8 cellular contexts compared by ENCODE assay signal in genomic region chr2:159249955-159250723, GRCh38. TPM values are rescaled to one million over a fixed set of nuclear protein-coding genes. Genes with fewer than 3 reads are reported as not detected.
A peak's percentile ranks its signal among the peaks of the same experiment; 100 is the strongest.
DNase-seq lines count a peak whose midpoint lies in the region; ATAC-seq and TF ChIP-seq lines count a peak whose summit lies in the region.

No MANE protein-coding gene starts in this region.

- H3K27ac Mint-ChIP-seq in activated CD4-positive, alpha-beta T cell treated with anti-CD3 and anti-CD28 coated beads, Interleukin-2, amount 10 ng/mL, durations not matched to agents 7 days and 5 days: no peak overlapping the region

- POLR2A ChIA-PET in activated CD4-positive, alpha-beta T cell treated with anti-CD3 and anti-CD28 coated beads, Interleukin-2, amount 10 ng/mL, durations not matched to agents 7 days and 5 days (lab: Charles Lee): no interaction called here

- peaks cover 2% of the 10 kb centered on the region for H3K4me1 Mint-ChIP-seq in activated CD4-positive, alpha-beta T cell treated with anti-CD3 and anti-CD28 coated beads, Interleukin-2, amount 10 ng/mL, durations not matched to agents 7 days and 5 days

- H3K27me3 ChIP-seq in body of pancreas: no peaks in the 10 kb centered on the region

- no peak overlapping the region for H3K4me3 Mint-ChIP-seq in activated CD4-positive, alpha-beta T cell treated with anti-CD3 and anti-CD28 coated beads, Interleukin-2, amount 10 ng/mL, durations not matched to agents 7 days and 5 days

- CTCF ChIA-PET in activated CD4-positive, alpha-beta T cell treated with anti-CD3 and anti-CD28 coated beads, Interleukin-2, amount 10 ng/mL, durations not matched to agents 7 days and 5 days (lab: Charles Lee): interaction anchor here (1.0 kb wide), 1 partner anchor 18 kb away, joined by 3 read pairs; no protein-coding TSS in a partner anchor

- H3K36me3 ChIP-seq in body of pancreas (replicated peaks in 1 of 2; ENCODE audit: insufficient read depth in 1 of 2, low read depth in 2 of 2) (no peaks in the 10 kb centered on the region), urinary bladder (ENCODE audit: insufficient read depth) (no peaks in the 10 kb centered on the region)

- TF ChIP-seq POLR2A in body of pancreas (IDR thresholded peaks at IDR 0.05): no peak

- peaks cover 21% of the 10 kb centered on the region for H3K36me3 Mint-ChIP-seq in activated CD4-positive, alpha-beta T cell treated with anti-CD3 and anti-CD28 coated beads, Interleukin-2, amount 10 ng/mL, durations not matched to agents 7 days and 5 days (ENCODE audit: low read depth)

- peak; percentile 90 for DNase-seq in Ammon's horn (ENCODE audit: low spot score)
- peak; percentile 19 for DNase-seq in GM20000 (ENCODE audit: low spot score)
- DNase-seq in MV-4-11 (lab: John Stamatoyannopoulos, UW): peak; percentile 88
- DNase-seq in body of pancreas: peak; percentile 30 to 77 (median 54)
- DNase-seq in left colon: peak; percentile 49 to 76
- DNase-seq in activated CD4-positive, alpha-beta T cell treated with anti-CD3 and anti-CD28 coated beads, Interleukin-2, amount 10 ng/mL, durations not matched to agents 7 days and 5 days: no peak

- intact Hi-C loops in body of pancreas (cut with DNase I) (no loop called here), left colon (cut with DNase I, micrococcal nuclease) (no loop called here)

- ATAC-seq in body of pancreas (peak; percentile 86), left colon (peak; percentile 98), GM19035 (IDR thresholded peaks at IDR 0.05; ENCODE audit: unreplicated experiment) (no peak)

- H3K9me3 ChIP-seq in body of pancreas: no peaks in the 10 kb centered on the region

- H3K27me3 Mint-ChIP-seq in activated CD4-positive, alpha-beta T cell treated with anti-CD3 and anti-CD28 coated beads, Interleukin-2, amount 10 ng/mL, durations not matched to agents 7 days and 5 days: no peaks in the 10 kb centered on the region

- H3K4me1 ChIP-seq in body of pancreas: peaks cover 7% of the 10 kb centered on the region
- H3K4me1 ChIP-seq in urinary bladder (ENCODE audit: insufficient read depth): no peaks in the 10 kb centered on the region

- TF ChIP-seq CTCF in GM20000 (IDR thresholded peaks at IDR 0.05; ENCODE audit: extremely low read depth, missing control alignments) (no peak), body of pancreas (IDR thresholded peaks at IDR 0.05) (no peak)

- peaks cover 8% of the 10 kb centered on the region for H3K9me3 Mint-ChIP-seq in activated CD4-positive, alpha-beta T cell treated with anti-CD3 and anti-CD28 coated beads, Interleukin-2, amount 10 ng/mL, durations not matched to agents 7 days and 5 days

- H3K27ac ChIP-seq in body of pancreas: peak overlapping the region in 3 of 4 donors; percentile 18 to 70 (median 37)
- H3K27ac ChIP-seq in urinary bladder (ENCODE audit: low read depth): peak overlapping the region; percentile 18

- H3K4me3 ChIP-seq in body of pancreas: no peak overlapping the region
- H3K4me3 ChIP-seq in urinary bladder (ENCODE audit: low read depth, low read length): no peak overlapping the region

- WGBS in body of pancreas, 2 donors: 56 to 68% methylated on average over 8 of the region's 8 CpGs
- WGBS in urinary bladder: 55% methylated on average over 8 of the region's 8 CpGs

RNA-seq across cellular contexts. Expression of gene WDSUB1, which starts 36.4 kb away (rescaled TPM):
- 1 to 10 TPM; 2.6 to 5.9 TPM for total RNA-seq in body of pancreas
- 1 to 10 TPM; 8.1 to 8.6 TPM for total RNA-seq in left colon
- total RNA-seq in urinary bladder: 17.6 TPM
- 8.3 TPM for polyA plus RNA-seq in urinary bladder
- total RNA-seq in activated CD4-positive, alpha-beta T cell treated with anti-CD3 and anti-CD28 coated beads, Interleukin-2, amount 10 ng/mL, durations not matched to agents 7 days and 5 days: 1 to 10 TPM; 5.8 to 6.1 TPM
